In the genomic region with DNA sequence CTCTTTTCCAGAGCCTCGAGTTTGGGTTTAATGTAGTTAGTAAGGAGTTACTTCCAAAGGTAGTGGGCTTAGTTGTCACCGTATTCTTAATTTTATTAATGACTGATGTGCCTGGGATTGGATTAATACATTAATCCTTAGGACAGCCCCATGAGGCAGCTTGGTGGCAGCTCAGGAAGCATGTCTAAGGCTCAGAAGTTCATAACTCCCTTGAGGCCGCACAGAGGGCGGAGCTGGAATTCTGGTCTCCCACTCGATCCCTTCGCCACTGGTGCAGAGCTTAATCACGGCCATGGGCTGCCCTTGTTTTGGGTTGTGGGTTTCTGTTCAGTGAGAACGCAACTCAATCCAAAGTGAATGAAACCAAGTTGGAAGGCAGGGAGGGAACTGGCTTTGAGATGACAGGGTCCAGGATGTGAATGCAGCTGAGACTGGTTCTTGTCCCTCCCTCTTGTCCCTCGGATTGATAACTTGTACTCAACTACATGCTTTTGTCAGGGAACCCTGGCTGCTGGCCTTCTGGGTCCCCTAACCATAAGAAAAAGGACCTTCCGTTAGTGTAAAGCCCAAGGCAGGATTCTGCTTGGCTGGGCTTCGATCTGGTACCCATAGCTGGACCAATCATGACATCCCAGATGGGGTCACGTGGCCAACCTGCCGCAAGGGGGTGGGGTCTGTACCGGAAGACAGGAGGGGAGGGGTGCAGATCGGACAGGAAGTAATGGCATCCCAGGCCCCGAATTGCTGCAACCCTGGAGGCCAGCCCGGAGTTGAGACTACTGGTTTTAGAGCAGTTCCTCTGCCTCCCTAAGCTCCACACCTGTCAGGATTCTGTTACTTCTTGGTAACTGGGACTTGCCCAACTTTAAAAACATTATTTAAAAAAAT, we compare ENCODE assay signal across 13 cellular contexts. TPM values are rescaled to one million over a fixed set of nuclear protein-coding genes. Genes with fewer than 3 reads are reported as not detected.
DNase-seq lines count a peak whose midpoint lies in the region; ATAC-seq lines count a peak whose summit lies in the region.
"Had no signal": no experiment of that assay in that cellular context is flagged by ENCODE, and none has a peak within 500 bp of the region (broad histone marks: within the 10 kb centered on the region; RNA-seq: fewer than 3 reads in every experiment).

No MANE protein-coding gene starts in this region.

- no peaks in the 10 kb centered on the region for H3K27me3 Mint-ChIP-seq in activated CD4-positive, alpha-beta T cell treated with anti-CD3 and anti-CD28 coated beads, Interleukin-2, amount 10 ng/mL, durations not matched to agents 24 days and 14 days
- H3K27me3 Mint-ChIP-seq in activated CD8-positive, alpha-beta T cell treated with anti-CD3 and anti-CD28 coated beads, Interleukin-2, amount 10 ng/mL, durations not matched to agents 7 days and 5 days (ENCODE audit: low read depth), result no peaks in the 10 kb centered on the region

- no peak overlapping the region for H3K27ac Mint-ChIP-seq in activated CD4-positive, alpha-beta T cell treated with anti-CD3 and anti-CD28 coated beads, Interleukin-2, amount 10 ng/mL, durations not matched to agents 24 days and 14 days
- H3K27ac Mint-ChIP-seq in activated CD8-positive, alpha-beta T cell treated with anti-CD3 and anti-CD28 coated beads, Interleukin-2, amount 10 ng/mL, durations not matched to agents 7 days and 5 days, result no peak overlapping the region

- H3K4me3 Mint-ChIP-seq in activated CD4-positive, alpha-beta T cell treated with anti-CD3 and anti-CD28 coated beads, Interleukin-2, amount 10 ng/mL, durations not matched to agents 24 days and 14 days, result no peak overlapping the region
- H3K4me3 Mint-ChIP-seq in activated CD8-positive, alpha-beta T cell treated with anti-CD3 and anti-CD28 coated beads, Interleukin-2, amount 10 ng/mL, durations not matched to agents 7 days and 5 days, result no peak overlapping the region

- no peaks in the 10 kb centered on the region for H3K36me3 Mint-ChIP-seq in activated CD4-positive, alpha-beta T cell treated with anti-CD3 and anti-CD28 coated beads, Interleukin-2, amount 10 ng/mL, durations not matched to agents 24 days and 14 days (ENCODE audit: low read depth)
- no peaks in the 10 kb centered on the region for H3K36me3 Mint-ChIP-seq in activated CD8-positive, alpha-beta T cell treated with anti-CD3 and anti-CD28 coated beads, Interleukin-2, amount 10 ng/mL, durations not matched to agents 7 days and 5 days (ENCODE audit: low read depth)

- peaks cover 3% of the 10 kb centered on the region for H3K4me1 Mint-ChIP-seq in activated CD4-positive, alpha-beta T cell treated with anti-CD3 and anti-CD28 coated beads, Interleukin-2, amount 10 ng/mL, durations not matched to agents 24 days and 14 days
- H3K4me1 Mint-ChIP-seq in activated CD8-positive, alpha-beta T cell treated with anti-CD3 and anti-CD28 coated beads, Interleukin-2, amount 10 ng/mL, durations not matched to agents 7 days and 5 days (ENCODE audit: low read depth), result peaks cover 4% of the 10 kb centered on the region

- CTCF ChIA-PET in activated CD8-positive, alpha-beta T cell treated with anti-CD3 and anti-CD28 coated beads, Interleukin-2, amount 10 ng/mL, durations not matched to agents 7 days and 5 days (lab: Charles Lee), result interaction anchor here (0.9 to 1.6 kb wide), 5 partner anchors 9 to 171 kb away, joined by 3 to 8 read pairs (median 4); no protein-coding TSS in a partner anchor

- intact Hi-C loops in activated CD4-positive, alpha-beta T cell treated with anti-CD3 and anti-CD28 coated beads, Interleukin-2, amount 10 ng/mL, durations not matched to agents 24 days and 14 days (cut with micrococcal nuclease), result no loop called here

- ATAC-seq in activated CD8-positive, alpha-beta T cell treated with anti-CD3 and anti-CD28 coated beads, Interleukin-2, amount 10 ng/mL, durations not matched to agents 7 days and 5 days, result peak; percentile 33
- ATAC-seq: foreskin keratinocyte, left cardiac atrium had no signal

- DNase-seq in activated CD4-positive, alpha-beta T cell treated with anti-CD3 and anti-CD28 coated beads, Interleukin-2, amount 10 ng/mL, durations not matched to agents 24 days and 14 days, result peak; percentile 66
- DNase-seq in activated CD4-positive, alpha-beta T cell treated with anti-CD3 and anti-CD28 coated beads for 4 hours, result no peak
- DNase-seq in KBM-7, result peak; percentile 28
- peak; percentile 44 for DNase-seq in activated CD8-positive, alpha-beta T cell treated with anti-CD3 and anti-CD28 coated beads, Interleukin-2, amount 10 ng/mL, durations not matched to agents 7 days and 5 days
- DNase-seq in stimulated activated CD4-positive, alpha-beta T cell treated with anti-CD3 and anti-CD28 coated beads, Interleukin-2, amount 100 ng/mL, for 24 hours, result peak; percentile 32 to 33
- no peak for DNase-seq in NCI-H1930 (lab: John Stamatoyannopoulos, UW)
- DNase-seq in CD1c-positive myeloid dendritic cell (ENCODE audit: extremely low spot score), result no peak
- DNase-seq in Kasumi-1 (lab: John Stamatoyannopoulos, UW), result no peak
- DNase-seq: anterior cingulate cortex, foreskin keratinocyte, left cardiac atrium, NCI-H2171 treated with DMSO at 0.1 percent for 48 hours had no signal

- no peaks in the 10 kb centered on the region for H3K9me3 Mint-ChIP-seq in activated CD4-positive, alpha-beta T cell treated with anti-CD3 and anti-CD28 coated beads, Interleukin-2, amount 10 ng/mL, durations not matched to agents 24 days and 14 days
- no peaks in the 10 kb centered on the region for H3K9me3 Mint-ChIP-seq in activated CD8-positive, alpha-beta T cell treated with anti-CD3 and anti-CD28 coated beads, Interleukin-2, amount 10 ng/mL, durations not matched to agents 7 days and 5 days (ENCODE audit: insufficient read depth)

- in situ Hi-C loops in KBM-7 (cut with MboI; ENCODE audit: low pct_unique_long_range_greater_than_20kb, low sequenced_read_pairs), result no loop called here

- POLR2A ChIA-PET in activated CD8-positive, alpha-beta T cell treated with anti-CD3 and anti-CD28 coated beads, Interleukin-2, amount 10 ng/mL, durations not matched to agents 7 days and 5 days (lab: Charles Lee), result no interaction called here

RNA-seq across cellular contexts. Expression of gene SNX20, which starts 45.4 kb away (rescaled TPM):
- total RNA-seq in activated CD4-positive, alpha-beta T cell treated with anti-CD3 and anti-CD28 coated beads, Interleukin-2, amount 10 ng/mL, durations not matched to agents 24 days and 14 days, result 33.3 and 34.9 TPM in 2 replicates
- 10 to 100 TPM; 64.8 to 65.3 TPM for total RNA-seq in activated CD8-positive, alpha-beta T cell treated with anti-CD3 and anti-CD28 coated beads, Interleukin-2, amount 10 ng/mL, durations not matched to agents 7 days and 5 days
- total RNA-seq: foreskin keratinocyte, temporal lobe had no signal

RNA-seq across cellular contexts. Expression of gene NOD2, which starts 57.7 kb away (rescaled TPM):
- total RNA-seq in activated CD4-positive, alpha-beta T cell treated with anti-CD3 and anti-CD28 coated beads, Interleukin-2, amount 10 ng/mL, durations not matched to agents 24 days and 14 days, result 8.3 and 9.3 TPM in 2 replicates
- 1 to 10 TPM; 1.6 to 1.7 TPM for total RNA-seq in activated CD8-positive, alpha-beta T cell treated with anti-CD3 and anti-CD28 coated beads, Interleukin-2, amount 10 ng/mL, durations not matched to agents 7 days and 5 days

Comparison
In these comparisons a context has a peak if more than half of its experiments do, and no peak if none do; other contexts are left out.
1. DNase-seq: peak in activated CD4-positive, alpha-beta T cell treated with anti-CD3 and anti-CD28 coated beads, Interleukin-2, amount 10 ng/mL, durations not matched to agents 24 days and 14 days (single experiment), KBM-7 (single experiment), activated CD8-positive, alpha-beta T cell treated with anti-CD3 and anti-CD28 coated beads, Interleukin-2, amount 10 ng/mL, durations not matched to agents 7 days and 5 days (single experiment) and stimulated activated CD4-positive, alpha-beta T cell treated with anti-CD3 and anti-CD28 coated beads, Interleukin-2, amount 100 ng/mL, for 24 hours (2 of 2); none in activated CD4-positive, alpha-beta T cell treated with anti-CD3 and anti-CD28 coated beads for 4 hours (0 of 2), NCI-H1930 (0 of 2), CD1c-positive myeloid dendritic cell (single experiment) and Kasumi-1 (0 of 2).